In the genomic region with DNA sequence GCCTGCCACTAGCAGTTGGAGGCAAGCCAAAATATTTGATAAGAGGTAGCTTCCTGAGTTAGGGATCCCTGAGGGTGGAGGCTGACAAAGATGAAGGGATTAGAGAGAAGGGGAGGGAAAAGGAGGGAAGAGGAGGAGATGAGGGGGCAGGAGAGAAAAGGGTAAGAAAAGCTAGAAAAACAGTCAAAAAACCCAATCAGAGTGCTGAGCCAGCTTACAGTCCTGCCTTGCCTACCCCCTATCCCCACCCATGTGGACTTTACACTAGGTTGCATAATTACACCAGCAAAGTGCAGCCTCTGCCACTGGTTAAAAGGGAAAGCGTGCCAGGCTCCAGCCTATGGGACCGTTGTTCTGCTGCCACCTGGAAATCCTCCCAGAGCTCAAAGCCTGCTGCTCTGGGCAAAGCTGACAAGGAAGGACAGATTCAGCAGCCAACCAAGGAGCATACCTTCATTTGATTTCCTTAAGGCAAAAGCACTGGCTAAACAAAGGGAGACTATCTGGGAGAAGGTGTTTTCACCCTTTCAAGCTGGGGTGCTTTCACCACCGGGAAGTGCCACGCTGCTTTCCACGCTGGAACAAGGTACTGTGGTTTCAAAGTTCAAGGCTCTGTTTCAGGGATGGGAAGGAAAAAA, we compare ENCODE assay signal across 8 cellular contexts. TPM values are rescaled to one million over a fixed set of nuclear protein-coding genes. Genes with fewer than 3 reads are reported as not detected.
DNase-seq lines count a peak whose midpoint lies in the region; ATAC-seq and TF ChIP-seq lines count a peak whose summit lies in the region.

No MANE protein-coding gene starts in this region.

- TF ChIP-seq CTCF in AG09319 (IDR thresholded peaks at IDR 0.05; ENCODE audit: low read depth, low read length) (no peak), WTC11 (IDR thresholded peaks at IDR 0.05) (no peak), left ventricle myocardium inferior (IDR thresholded peaks at IDR 0.05; ENCODE audit: borderline replicate concordance) (no peak)

- DNase-seq in AG09319 (ENCODE audit: extremely low read depth, low read depth), result peak; percentile 49
- DNase-seq in NCI-H128 (lab: John Stamatoyannopoulos, UW; ENCODE audit: unreplicated experiment), result peak; percentile 49
- no peak for DNase-seq in WTC11 (ENCODE audit: low spot score)
- peak; percentile 50 for DNase-seq in left ventricle myocardium inferior
- no peak for DNase-seq in T-helper 2 cell treated with Interferon-gamma antibody and Interleukin-4, amounts not matched to agents 5 μg/mL and 100 μg/mL, for 36 hours (ENCODE audit: low spot score)

- no peaks in the 10 kb centered on the region for H3K27me3 ChIP-seq in left ventricle myocardium inferior (ENCODE audit: low read depth)

- H3K4me3 Mint-ChIP-seq in WTC11, result no peak overlapping the region
- no peak overlapping the region for H3K4me3 Mint-ChIP-seq in T-helper 2 cell treated with Interferon-gamma antibody and Interleukin-4, amounts not matched to agents 5 μg/mL and 100 μg/mL, for 36 hours

- no peak for ATAC-seq in WTC11
- no peak for ATAC-seq in HG02623 (IDR thresholded peaks at IDR 0.05; ENCODE audit: unreplicated experiment)
- no peak for ATAC-seq in GM21619 (IDR thresholded peaks at IDR 0.05; ENCODE audit: unreplicated experiment)

- POLR2A ChIA-PET in WTC11 (lab: Charles Lee), result no interaction called here

- no peaks in the 10 kb centered on the region for H3K9me3 Mint-ChIP-seq in WTC11
- no peaks in the 10 kb centered on the region for H3K9me3 Mint-ChIP-seq in T-helper 2 cell treated with Interferon-gamma antibody and Interleukin-4, amounts not matched to agents 5 μg/mL and 100 μg/mL, for 36 hours

- no peak overlapping the region for H3K27ac Mint-ChIP-seq in WTC11
- H3K27ac Mint-ChIP-seq in T-helper 2 cell treated with Interferon-gamma antibody and Interleukin-4, amounts not matched to agents 5 μg/mL and 100 μg/mL, for 36 hours, result no peak overlapping the region

- H3K27me3 Mint-ChIP-seq in WTC11 (ENCODE audit: low read depth), result no peaks in the 10 kb centered on the region; the same call in 1 of the 2 replicates
- no peaks in the 10 kb centered on the region for H3K27me3 Mint-ChIP-seq in T-helper 2 cell treated with Interferon-gamma antibody and Interleukin-4, amounts not matched to agents 5 μg/mL and 100 μg/mL, for 36 hours (ENCODE audit: low read depth)

- no peaks in the 10 kb centered on the region for H3K9me3 ChIP-seq in left ventricle myocardium inferior (replicated peaks)

- H3K4me3 ChIP-seq in left ventricle myocardium inferior, result peak overlapping the region; percentile 27
- H3K4me3 ChIP-seq in skin epidermis, result peak overlapping the region in 1 of 7 experiments; percentile 8

- intact Hi-C loops in left ventricle myocardium inferior (cut with micrococcal nuclease), result no loop called here

- H3K36me3 ChIP-seq in left ventricle myocardium inferior, result no peaks in the 10 kb centered on the region

- peaks cover 29% of the 10 kb centered on the region for H3K4me1 Mint-ChIP-seq in WTC11
- peaks cover 44% of the 10 kb centered on the region for H3K4me1 Mint-ChIP-seq in T-helper 2 cell treated with Interferon-gamma antibody and Interleukin-4, amounts not matched to agents 5 μg/mL and 100 μg/mL, for 36 hours (ENCODE audit: low read depth)

- CTCF ChIA-PET in WTC11 (lab: Charles Lee), result interaction anchor here (0.5 to 4.4 kb wide), 5 partner anchors 10 to 396 kb away, joined by 3 to 17 read pairs (median 5); no protein-coding TSS in a partner anchor

- H3K4me1 ChIP-seq in left ventricle myocardium inferior, result peaks cover 82% of the 10 kb centered on the region

- peak overlapping the region; percentile 85 for H3K27ac ChIP-seq in left ventricle myocardium inferior (replicated peaks)
- peak overlapping the region in 11 of 21 experiments; percentile 12 to 74 (median 56) for H3K27ac ChIP-seq in skin epidermis

- no peaks in the 10 kb centered on the region for H3K36me3 Mint-ChIP-seq in WTC11
- peaks cover 2% of the 10 kb centered on the region for H3K36me3 Mint-ChIP-seq in T-helper 2 cell treated with Interferon-gamma antibody and Interleukin-4, amounts not matched to agents 5 μg/mL and 100 μg/mL, for 36 hours (ENCODE audit: low read depth)

TF ChIP-seq in WTC11, 78 proteins besides CTCF, POLR2A, EP300 and RAD21:
- TF ChIP-seq, protein P1, sequence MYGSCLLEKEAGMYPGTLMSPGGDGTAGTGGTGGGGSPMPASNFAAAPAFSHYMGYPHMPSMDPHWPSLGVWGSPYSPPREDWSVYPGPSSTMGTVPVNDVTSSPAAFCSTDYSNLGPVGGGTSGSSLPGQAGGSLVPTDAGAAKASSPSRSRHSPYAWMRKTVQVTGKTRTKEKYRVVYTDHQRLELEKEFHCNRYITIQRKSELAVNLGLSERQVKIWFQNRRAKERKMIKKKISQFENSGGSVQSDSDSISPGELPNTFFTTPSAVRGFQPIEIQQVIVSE (CRISPR knock-in tag; IDR thresholded peaks at IDR 0.05; ENCODE audit: borderline replicate concordance), result no peak
- TF ChIP-seq GABPB1 (CRISPR knock-in tag; IDR thresholded peaks at IDR 0.05), result peak; percentile 80; the same call in 1 of the 2 replicates

RNA-seq across cellular contexts. Expression of a gene that starts 3.9 kb away (rescaled TPM):
- total RNA-seq in WTC11 (2021) (42.0 to 54.0 TPM (median 53.8 TPM) in 3 replicates), left ventricle myocardium inferior (32.1 TPM)

RNA-seq across cellular contexts. Expression of a gene that starts 28.5 kb away (rescaled TPM):
- total RNA-seq in WTC11 (2021) (27.1 to 29.3 TPM (median 28.0 TPM) in 3 replicates), left ventricle myocardium inferior (8.1 TPM)

Comparison
In these comparisons a context has a peak if more than half of its experiments do, and no peak if none do; other contexts are left out.
1. DNase-seq: peak in AG09319 (single experiment), NCI-H128 (single experiment) and left ventricle myocardium inferior (single experiment); none in WTC11 (single experiment) and T-helper 2 cell treated with Interferon-gamma antibody and Interleukin-4, amounts not matched to agents 5 μg/mL and 100 μg/mL, for 36 hours (single experiment).